In the genomic region with DNA sequence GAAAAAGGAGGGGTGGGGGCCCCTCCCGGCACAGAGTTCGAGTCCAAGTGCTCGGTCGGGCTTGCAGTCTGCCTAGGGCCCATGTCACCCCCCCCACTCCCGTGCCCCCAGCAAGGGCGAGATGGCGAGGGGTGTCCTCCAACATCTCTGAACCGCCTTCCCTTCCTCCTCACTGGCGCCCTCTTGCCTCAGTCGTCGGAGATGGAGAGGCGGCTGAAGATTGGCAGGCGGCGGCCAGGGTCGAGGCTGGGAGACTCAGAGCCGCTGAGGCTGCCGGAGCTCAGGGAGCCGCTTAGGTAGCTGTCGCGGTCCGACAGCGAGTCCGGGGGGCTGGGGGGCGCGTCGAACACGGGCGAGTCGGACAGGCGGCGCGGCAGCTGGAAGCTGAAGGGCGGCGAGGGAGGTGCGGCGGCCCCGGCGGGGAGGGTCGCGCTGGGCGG, we compare ENCODE assay signal across 1 cellular context.
TF ChIP-seq lines count a peak whose summit lies in the region.

No MANE protein-coding gene starts in this region.

TF ChIP-seq in GM23338, 12 proteins besides CTCF, POLR2A, EP300 and RAD21 (continued from another document):
- TF ChIP-seq, protein P1, sequence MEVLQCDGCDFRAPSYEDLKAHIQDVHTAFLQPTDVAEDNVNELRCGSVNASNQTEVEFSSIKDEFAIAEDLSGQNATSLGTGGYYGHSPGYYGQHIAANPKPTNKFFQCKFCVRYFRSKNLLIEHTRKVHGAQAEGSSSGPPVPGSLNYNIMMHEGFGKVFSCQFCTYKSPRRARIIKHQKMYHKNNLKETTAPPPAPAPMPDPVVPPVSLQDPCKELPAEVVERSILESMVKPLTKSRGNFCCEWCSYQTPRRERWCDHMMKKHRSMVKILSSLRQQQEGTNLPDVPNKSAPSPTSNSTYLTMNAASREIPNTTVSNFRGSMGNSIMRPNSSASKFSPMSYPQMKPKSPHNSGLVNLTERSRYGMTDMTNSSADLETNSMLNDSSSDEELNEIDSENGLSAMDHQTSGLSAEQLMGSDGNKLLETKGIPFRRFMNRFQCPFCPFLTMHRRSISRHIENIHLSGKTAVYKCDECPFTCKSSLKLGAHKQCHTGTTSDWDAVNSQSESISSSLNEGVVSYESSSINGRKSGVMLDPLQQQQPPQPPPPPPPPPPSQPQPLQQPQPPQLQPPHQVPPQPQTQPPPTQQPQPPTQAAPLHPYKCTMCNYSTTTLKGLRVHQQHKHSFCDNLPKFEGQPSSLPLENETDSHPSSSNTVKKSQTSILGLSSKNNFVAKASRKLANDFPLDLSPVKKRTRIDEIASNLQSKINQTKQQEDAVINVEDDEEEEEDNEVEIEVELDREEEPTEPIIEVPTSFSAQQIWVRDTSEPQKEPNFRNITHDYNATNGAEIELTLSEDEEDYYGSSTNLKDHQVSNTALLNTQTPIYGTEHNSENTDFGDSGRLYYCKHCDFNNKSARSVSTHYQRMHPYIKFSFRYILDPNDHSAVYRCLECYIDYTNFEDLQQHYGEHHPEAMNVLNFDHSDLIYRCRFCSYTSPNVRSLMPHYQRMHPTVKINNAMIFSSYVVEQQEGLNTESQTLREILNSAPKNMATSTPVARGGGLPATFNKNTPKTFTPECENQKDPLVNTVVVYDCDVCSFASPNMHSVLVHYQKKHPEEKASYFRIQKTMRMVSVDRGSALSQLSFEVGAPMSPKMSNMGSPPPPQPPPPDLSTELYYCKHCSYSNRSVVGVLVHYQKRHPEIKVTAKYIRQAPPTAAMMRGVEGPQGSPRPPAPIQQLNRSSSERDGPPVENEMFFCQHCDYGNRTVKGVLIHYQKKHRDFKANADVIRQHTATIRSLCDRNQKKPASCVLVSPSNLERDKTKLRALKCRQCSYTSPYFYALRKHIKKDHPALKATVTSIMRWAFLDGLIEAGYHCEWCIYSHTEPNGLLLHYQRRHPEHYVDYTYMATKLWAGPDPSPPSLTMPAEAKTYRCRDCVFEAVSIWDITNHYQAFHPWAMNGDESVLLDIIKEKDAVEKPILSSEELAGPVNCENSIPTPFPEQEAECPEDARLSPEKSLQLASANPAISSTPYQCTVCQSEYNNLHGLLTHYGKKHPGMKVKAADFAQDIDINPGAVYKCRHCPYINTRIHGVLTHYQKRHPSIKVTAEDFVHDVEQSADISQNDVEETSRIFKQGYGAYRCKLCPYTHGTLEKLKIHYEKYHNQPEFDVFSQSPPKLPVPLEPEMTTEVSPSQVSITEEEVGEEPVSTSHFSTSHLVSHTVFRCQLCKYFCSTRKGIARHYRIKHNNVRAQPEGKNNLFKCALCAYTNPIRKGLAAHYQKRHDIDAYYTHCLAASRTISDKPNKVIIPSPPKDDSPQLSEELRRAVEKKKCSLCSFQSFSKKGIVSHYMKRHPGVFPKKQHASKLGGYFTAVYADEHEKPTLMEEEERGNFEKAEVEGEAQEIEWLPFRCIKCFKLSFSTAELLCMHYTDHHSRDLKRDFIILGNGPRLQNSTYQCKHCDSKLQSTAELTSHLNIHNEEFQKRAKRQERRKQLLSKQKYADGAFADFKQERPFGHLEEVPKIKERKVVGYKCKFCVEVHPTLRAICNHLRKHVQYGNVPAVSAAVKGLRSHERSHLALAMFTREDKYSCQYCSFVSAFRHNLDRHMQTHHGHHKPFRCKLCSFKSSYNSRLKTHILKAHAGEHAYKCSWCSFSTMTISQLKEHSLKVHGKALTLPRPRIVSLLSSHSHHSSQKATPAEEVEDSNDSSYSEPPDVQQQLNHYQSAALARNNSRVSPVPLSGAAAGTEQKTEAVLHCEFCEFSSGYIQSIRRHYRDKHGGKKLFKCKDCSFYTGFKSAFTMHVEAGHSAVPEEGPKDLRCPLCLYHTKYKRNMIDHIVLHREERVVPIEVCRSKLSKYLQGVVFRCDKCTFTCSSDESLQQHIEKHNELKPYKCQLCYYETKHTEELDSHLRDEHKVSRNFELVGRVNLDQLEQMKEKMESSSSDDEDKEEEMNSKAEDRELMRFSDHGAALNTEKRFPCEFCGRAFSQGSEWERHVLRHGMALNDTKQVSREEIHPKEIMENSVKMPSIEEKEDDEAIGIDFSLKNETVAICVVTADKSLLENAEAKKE (CRISPR knock-in tag; IDR thresholded peaks at IDR 0.05), result no peak
- TF ChIP-seq EZH2 (IDR thresholded peaks at IDR 0.05; ENCODE audit: low read depth, unreplicated experiment) (no peak), ZNF331 (CRISPR knock-in tag; IDR thresholded peaks at IDR 0.05; ENCODE audit: low read depth) (no peak), ZNF114 (CRISPR knock-in tag; IDR thresholded peaks at IDR 0.05) (no peak), JUNB (IDR thresholded peaks at IDR 0.05; ENCODE audit: unreplicated experiment) (no peak), NANOG (IDR thresholded peaks at IDR 0.05; ENCODE audit: borderline replicate concordance) (no peak), STAT1 (IDR thresholded peaks at IDR 0.05; ENCODE audit: unreplicated experiment) (no peak), POLR2AphosphoS5 (IDR thresholded peaks at IDR 0.05; ENCODE audit: low read depth) (no peak; the same call in 1 of the 2 replicates), EZH2phosphoT487 (IDR thresholded peaks at IDR 0.05; ENCODE audit: unreplicated experiment) (no peak)
- TF ChIP-seq, protein P2, sequence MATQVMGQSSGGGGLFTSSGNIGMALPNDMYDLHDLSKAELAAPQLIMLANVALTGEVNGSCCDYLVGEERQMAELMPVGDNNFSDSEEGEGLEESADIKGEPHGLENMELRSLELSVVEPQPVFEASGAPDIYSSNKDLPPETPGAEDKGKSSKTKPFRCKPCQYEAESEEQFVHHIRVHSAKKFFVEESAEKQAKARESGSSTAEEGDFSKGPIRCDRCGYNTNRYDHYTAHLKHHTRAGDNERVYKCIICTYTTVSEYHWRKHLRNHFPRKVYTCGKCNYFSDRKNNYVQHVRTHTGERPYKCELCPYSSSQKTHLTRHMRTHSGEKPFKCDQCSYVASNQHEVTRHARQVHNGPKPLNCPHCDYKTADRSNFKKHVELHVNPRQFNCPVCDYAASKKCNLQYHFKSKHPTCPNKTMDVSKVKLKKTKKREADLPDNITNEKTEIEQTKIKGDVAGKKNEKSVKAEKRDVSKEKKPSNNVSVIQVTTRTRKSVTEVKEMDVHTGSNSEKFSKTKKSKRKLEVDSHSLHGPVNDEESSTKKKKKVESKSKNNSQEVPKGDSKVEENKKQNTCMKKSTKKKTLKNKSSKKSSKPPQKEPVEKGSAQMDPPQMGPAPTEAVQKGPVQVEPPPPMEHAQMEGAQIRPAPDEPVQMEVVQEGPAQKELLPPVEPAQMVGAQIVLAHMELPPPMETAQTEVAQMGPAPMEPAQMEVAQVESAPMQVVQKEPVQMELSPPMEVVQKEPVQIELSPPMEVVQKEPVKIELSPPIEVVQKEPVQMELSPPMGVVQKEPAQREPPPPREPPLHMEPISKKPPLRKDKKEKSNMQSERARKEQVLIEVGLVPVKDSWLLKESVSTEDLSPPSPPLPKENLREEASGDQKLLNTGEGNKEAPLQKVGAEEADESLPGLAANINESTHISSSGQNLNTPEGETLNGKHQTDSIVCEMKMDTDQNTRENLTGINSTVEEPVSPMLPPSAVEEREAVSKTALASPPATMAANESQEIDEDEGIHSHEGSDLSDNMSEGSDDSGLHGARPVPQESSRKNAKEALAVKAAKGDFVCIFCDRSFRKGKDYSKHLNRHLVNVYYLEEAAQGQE (IDR thresholded peaks at IDR 0.05; ENCODE audit: unreplicated experiment), result no peak
- TF ChIP-seq, protein P3, sequence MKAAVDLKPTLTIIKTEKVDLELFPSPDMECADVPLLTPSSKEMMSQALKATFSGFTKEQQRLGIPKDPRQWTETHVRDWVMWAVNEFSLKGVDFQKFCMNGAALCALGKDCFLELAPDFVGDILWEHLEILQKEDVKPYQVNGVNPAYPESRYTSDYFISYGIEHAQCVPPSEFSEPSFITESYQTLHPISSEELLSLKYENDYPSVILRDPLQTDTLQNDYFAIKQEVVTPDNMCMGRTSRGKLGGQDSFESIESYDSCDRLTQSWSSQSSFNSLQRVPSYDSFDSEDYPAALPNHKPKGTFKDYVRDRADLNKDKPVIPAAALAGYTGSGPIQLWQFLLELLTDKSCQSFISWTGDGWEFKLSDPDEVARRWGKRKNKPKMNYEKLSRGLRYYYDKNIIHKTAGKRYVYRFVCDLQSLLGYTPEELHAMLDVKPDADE (IDR thresholded peaks at IDR 0.05), result no peak
